Comparison of ENCODE assay signal across 14 cellular contexts in genomic region chr17:73118876-73119485, GRCh38. TPM values are rescaled to one million over a fixed set of nuclear protein-coding genes. Genes with fewer than 3 reads are reported as not detected.
DNase-seq lines count a peak whose midpoint lies in the region; ATAC-seq and TF ChIP-seq lines count a peak whose summit lies in the region.
"Had no signal": no experiment of that assay in that cellular context is flagged by ENCODE, and none has a peak within 500 bp of the region (broad histone marks: within the 10 kb centered on the region; RNA-seq: fewer than 3 reads in every experiment).

No MANE protein-coding gene starts in this region.

- H4K20me1 ChIP-seq in BLaER1 (no peaks in the 10 kb centered on the region), MM.1S (ENCODE audit: insufficient read depth, low read length) (no peaks in the 10 kb centered on the region)

- H3K4me3 ChIP-seq in BLaER1 (no peak overlapping the region), MM.1S (ENCODE audit: low read length) (no peak overlapping the region)
- H3K4me3 ChIP-seq: left ventricle myocardium inferior had no signal

- DNase-seq in NCI-H1417 treated with DMSO at 0.1 percent for 48 hours (lab: John Stamatoyannopoulos, UW) (peak; percentile 27), NCI-H446 (lab: John Stamatoyannopoulos, UW) (peak; percentile 70 to 95), cerebellum (ENCODE audit: low spot score) (peak; percentile 72), MM.1S (no peak), COLO829 (ENCODE audit: low spot score) (no peak)
- DNase-seq in activated CD8-positive, alpha-beta memory T cell treated with anti-CD3 and anti-CD28 coated beads for 24 hours: no peak
- DNase-seq: activated naive CD8-positive, alpha-beta T cell treated with anti-CD3 and anti-CD28 coated beads, Interleukin-2, amount 50 U/mL, for 24 hours; activated T-cell treated with anti-CD3 and anti-CD28 coated beads, Interleukin-2, amount 50 U/mL, for 72 hours; DMS53; left ventricle myocardium inferior had no signal

- TF ChIP-seq CTCF in MM.1S (IDR thresholded peaks at IDR 0.05; ENCODE audit: low read length): no peak

- H3K27me3 ChIP-seq in BLaER1 (no peaks in the 10 kb centered on the region), MM.1S (replicated peaks; ENCODE audit: insufficient read depth, low read length) (no peaks in the 10 kb centered on the region)

- no peak for ATAC-seq in GM21717 (IDR thresholded peaks at IDR 0.05; ENCODE audit: unreplicated experiment)
- ATAC-seq: activated naive CD8-positive, alpha-beta T cell treated with anti-CD3 and anti-CD28 coated beads, Interleukin-2, amount 50 U/mL, for 24 hours; activated T-cell treated with anti-CD3 and anti-CD28 coated beads, Interleukin-2, amount 50 U/mL, for 72 hours had no signal

- no peaks in the 10 kb centered on the region for H3K79me2 ChIP-seq in MM.1S (ENCODE audit: low read length)
- H3K79me2 ChIP-seq: parathyroid adenoma had no signal

- H3K4me2 ChIP-seq in BLaER1 (peak overlapping the region; percentile 66), MM.1S (ENCODE audit: low read depth, low read length) (no peak overlapping the region)

- no peaks in the 10 kb centered on the region for H3F3A ChIP-seq in MM.1S (ENCODE audit: insufficient read depth, low read length)

- H3K9me3 ChIP-seq in BLaER1 (peaks cover 11% of the 10 kb centered on the region; the same call in 1 of the 2 replicates), MM.1S (replicated peaks; ENCODE audit: insufficient read depth, low read length) (no peaks in the 10 kb centered on the region)
- H3K9me3 ChIP-seq: left ventricle myocardium inferior had no signal

- no peak overlapping the region for H2AFZ ChIP-seq in MM.1S (ENCODE audit: low read length)
- H2AFZ ChIP-seq: parathyroid adenoma had no signal

- H3K9me2 ChIP-seq in MM.1S (replicated peaks; ENCODE audit: insufficient read depth, low read length): no peaks in the 10 kb centered on the region

- H3K27ac ChIP-seq in BLaER1: peak overlapping the region; percentile 46
- no peak overlapping the region for H3K27ac ChIP-seq in MM.1S (ENCODE audit: low read length)
- H3K27ac ChIP-seq: left ventricle myocardium inferior, parathyroid adenoma had no signal

- H3K36me3 ChIP-seq in BLaER1: no peaks in the 10 kb centered on the region
- H3K36me3 ChIP-seq in MM.1S (replicated peaks; ENCODE audit: insufficient read depth, low read length): no peaks in the 10 kb centered on the region
- H3K36me3 ChIP-seq: left ventricle myocardium inferior had no signal

- H3K9ac ChIP-seq in BLaER1: no peak overlapping the region
- no peak overlapping the region for H3K9ac ChIP-seq in MM.1S (ENCODE audit: low read length)
- H3K9ac ChIP-seq: parathyroid adenoma had no signal

- H3K4me1 ChIP-seq in BLaER1 (peaks cover 52% of the 10 kb centered on the region), MM.1S (ENCODE audit: low read length) (no peaks in the 10 kb centered on the region)
- H3K4me1 ChIP-seq: left ventricle myocardium inferior, parathyroid adenoma had no signal

RNA-seq across cellular contexts. Expression of gene SLC39A11, which starts 26.5 kb away (rescaled TPM):
- total RNA-seq in cerebellum: 8.0 TPM

RNA-seq across cellular contexts. Expression of gene SSTR2, which starts 45.8 kb away (rescaled TPM):
- total RNA-seq in cerebellum: 58.7 TPM
- total RNA-seq: OCI-LY7 had no signal

Comparison
In these comparisons a context has a peak if more than half of its experiments do, and no peak if none do; other contexts are left out.
1. DNase-seq: peak in NCI-H1417 treated with DMSO at 0.1 percent for 48 hours (single experiment), NCI-H446 (2 of 2) and cerebellum (single experiment); none in MM.1S (single experiment), activated CD8-positive, alpha-beta memory T cell treated with anti-CD3 and anti-CD28 coated beads for 24 hours (single experiment) and COLO829 (single experiment).